ENCODE assay signal across 17 cellular contexts in genomic region chr6:162532283-162533008, GRCh38.
"Had no signal": no experiment of that assay in that cellular context is flagged by ENCODE, and none has a peak within 500 bp of the region (broad histone marks: within the 10 kb centered on the region; RNA-seq: fewer than 3 reads in every experiment).

No MANE protein-coding gene starts in this region.

- H3K4me3 Mint-ChIP-seq: activated naive CD4-positive, alpha-beta T cell treated with anti-CD3 and anti-CD28 coated beads for 36 hours; activated naive CD8-positive, alpha-beta T cell treated with anti-CD3 and anti-CD28 coated beads, Interleukin-2, amount 50 U/mL, for 24 hours; activated T-helper 1 cell treated with anti-CD3 and anti-CD28 coated beads, Interleukin-12 subunit alpha, Interleukin-12 subunit beta, Interleukin-2, Interleukin-4 antibody, amounts not matched to agents 30 ng/mL and 10 ng/mL and 1 ng/mL, durations not matched to agents 14 hours and 24 hours and 36 hours; neural progenitor cell; stimulated activated effector memory CD8-positive, alpha-beta T cell treated with anti-CD3 and anti-CD28 coated beads, Interleukin-12 subunit alpha, Interleukin-12 subunit beta, amount 100 ng/mL, for 72 hours had no signal

- DNase-seq: activated naive CD4-positive, alpha-beta T cell treated with anti-CD3 and anti-CD28 coated beads for 36 hours; activated naive CD8-positive, alpha-beta T cell treated with anti-CD3 and anti-CD28 coated beads, Interleukin-2, amount 50 U/mL, for 24 hours; cerebellar nuclear complex; dermis blood vessel endothelial cell; erythroblast; hippocampal formation; kidney; ovary; stimulated activated CD4-positive, alpha-beta T cell treated with anti-CD3 and anti-CD28 coated beads, Interleukin-12 subunit alpha, Interleukin-12 subunit beta, amount 100 ng/mL, for 4 hours; T-helper 1 cell; T1000; uterus had no signal

- H3K27me3 ChIP-seq: neural progenitor cell, ovary, uterus had no signal

- H3K9ac ChIP-seq: neural progenitor cell had no signal

- H3K4me3 ChIP-seq: neural progenitor cell, ovary, thoracic aorta, uterus had no signal

- ATAC-seq: activated CD4-positive, CD25-positive, alpha-beta regulatory T cell treated with anti-CD3 and anti-CD28 coated beads, Interleukin-2, amount 50 U/mL, for 24 hours; activated naive CD8-positive, alpha-beta T cell treated with anti-CD3 and anti-CD28 coated beads, Interleukin-2, amount 50 U/mL, for 24 hours; stimulated activated effector memory CD8-positive, alpha-beta T cell treated with anti-CD3 and anti-CD28 coated beads, Interleukin-12 subunit alpha, Interleukin-12 subunit beta, amount 100 ng/mL, for 72 hours had no signal

- H3K36me3 Mint-ChIP-seq: stimulated activated effector memory CD8-positive, alpha-beta T cell treated with anti-CD3 and anti-CD28 coated beads, Interleukin-12 subunit alpha, Interleukin-12 subunit beta, amount 100 ng/mL, for 72 hours had no signal

- H3K4me1 Mint-ChIP-seq: activated naive CD8-positive, alpha-beta T cell treated with anti-CD3 and anti-CD28 coated beads, Interleukin-2, amount 50 U/mL, for 24 hours; stimulated activated effector memory CD8-positive, alpha-beta T cell treated with anti-CD3 and anti-CD28 coated beads, Interleukin-12 subunit alpha, Interleukin-12 subunit beta, amount 100 ng/mL, for 72 hours had no signal

- H3K9me3 ChIP-seq: ovary, thoracic aorta, uterus had no signal

- H3K27ac Mint-ChIP-seq: activated naive CD4-positive, alpha-beta T cell treated with anti-CD3 and anti-CD28 coated beads for 36 hours; activated naive CD8-positive, alpha-beta T cell treated with anti-CD3 and anti-CD28 coated beads, Interleukin-2, amount 50 U/mL, for 24 hours; activated T-helper 1 cell treated with anti-CD3 and anti-CD28 coated beads, Interleukin-12 subunit alpha, Interleukin-12 subunit beta, Interleukin-2, Interleukin-4 antibody, amounts not matched to agents 30 ng/mL and 10 ng/mL and 1 ng/mL, durations not matched to agents 14 hours and 24 hours and 36 hours; neural progenitor cell; stimulated activated effector memory CD8-positive, alpha-beta T cell treated with anti-CD3 and anti-CD28 coated beads, Interleukin-12 subunit alpha, Interleukin-12 subunit beta, amount 100 ng/mL, for 72 hours had no signal

- H3K27ac ChIP-seq: neural progenitor cell, ovary, thoracic aorta, uterus had no signal

- H3K9me3 Mint-ChIP-seq: activated naive CD4-positive, alpha-beta T cell treated with anti-CD3 and anti-CD28 coated beads for 36 hours; activated naive CD8-positive, alpha-beta T cell treated with anti-CD3 and anti-CD28 coated beads, Interleukin-2, amount 50 U/mL, for 24 hours; activated T-helper 1 cell treated with anti-CD3 and anti-CD28 coated beads, Interleukin-12 subunit alpha, Interleukin-12 subunit beta, Interleukin-2, Interleukin-4 antibody, amounts not matched to agents 30 ng/mL and 10 ng/mL and 1 ng/mL, durations not matched to agents 14 hours and 24 hours and 36 hours; neural progenitor cell; stimulated activated effector memory CD8-positive, alpha-beta T cell treated with anti-CD3 and anti-CD28 coated beads, Interleukin-12 subunit alpha, Interleukin-12 subunit beta, amount 100 ng/mL, for 72 hours had no signal

- H3K27me3 Mint-ChIP-seq: activated naive CD8-positive, alpha-beta T cell treated with anti-CD3 and anti-CD28 coated beads, Interleukin-2, amount 50 U/mL, for 24 hours had no signal

- H3K4me1 ChIP-seq: neural progenitor cell, uterus had no signal

- H3K36me3 ChIP-seq: neural progenitor cell, ovary, thoracic aorta, uterus had no signal
